33 cellular contexts compared by ENCODE assay signal in genomic region chr1:58821309-58821708, GRCh38.
"Had no signal": no experiment of that assay in that cellular context is flagged by ENCODE, and none has a peak within 500 bp of the region (broad histone marks: within the 10 kb centered on the region; RNA-seq: fewer than 3 reads in every experiment).

No MANE protein-coding gene starts in this region.

- DNase-seq: activated B cell treated with CpG ODN at 0.5 μM for 24 hours; activated CD4-positive, alpha-beta memory T cell treated with anti-CD3 and anti-CD28 coated beads for 36 hours; activated CD4-positive, alpha-beta T cell treated with anti-CD3 and anti-CD28 coated beads for 4 hours; activated CD4-positive, alpha-beta T cell treated with anti-CD3 and anti-CD28 coated beads, Interleukin-2, amount 10 ng/mL, durations not matched to agents 24 days and 14 days; activated CD4-positive, alpha-beta T cell treated with anti-CD3 and anti-CD28 coated beads, Interleukin-2, amount 50 U/mL, for 1 hour; activated CD4-positive, alpha-beta T cell treated with anti-CD3 and anti-CD28 coated beads, Interleukin-2, amount 50 U/mL, for 4 hours; activated CD4-positive, CD25-positive, alpha-beta regulatory T cell treated with anti-CD3 and anti-CD28 coated beads, Interleukin-2, amount 50 U/mL, for 72 hours; activated CD8-positive, alpha-beta memory T cell treated with anti-CD3 and anti-CD28 coated beads, Interleukin-2, amount 50 U/mL, for 4 hours; activated CD8-positive, alpha-beta T cell treated with anti-CD3 and anti-CD28 coated beads for 36 hours; activated gamma-delta T cell; activated naive CD4-positive, alpha-beta T cell treated with anti-CD3 and anti-CD28 coated beads, Interleukin-2, amount 10 ng/mL, durations not matched to agents 7 days and 5 days; activated naive CD4-positive, alpha-beta T cell treated with Interleukin-2 at 50 U/mL for 16 hours; activated naive CD8-positive, alpha-beta T cell treated with anti-CD3 and anti-CD28 coated beads for 36 hours; activated T-cell treated with anti-CD3 and anti-CD28 coated beads for 4 hours; activated T-cell treated with anti-CD3 and anti-CD28 coated beads, Interleukin-2, amount 50 U/mL, for 1 hour; activated T-cell treated with anti-CD3 and anti-CD28 coated beads, Interleukin-2, amount 50 U/mL, for 4 hours; activated T-cell treated with anti-CD3 and anti-CD28 coated beads, Interleukin-2, amount 50 U/mL, for 72 hours; adrenal gland; amniotic stem cell; aorta; body of pancreas; brain microvascular endothelial cell; central memory CD4-positive, alpha-beta T cell; T-helper 1 cell; T-helper 2 cell; T-helper 9 cell had no signal

- H3K9me3 ChIP-seq: adrenal gland, body of pancreas, breast epithelium had no signal

- H3K27me3 ChIP-seq: adrenal gland, body of pancreas, brain microvascular endothelial cell, breast epithelium had no signal

- H3K4me3 Mint-ChIP-seq: activated B cell treated with CpG ODN at 0.5 μM for 24 hours; activated CD4-positive, alpha-beta memory T cell treated with anti-CD3 and anti-CD28 coated beads for 36 hours; activated CD4-positive, alpha-beta T cell treated with anti-CD3 and anti-CD28 coated beads, Interleukin-2, amount 10 ng/mL, durations not matched to agents 24 days and 14 days; activated CD8-positive, alpha-beta T cell treated with anti-CD3 and anti-CD28 coated beads for 36 hours; activated naive CD4-positive, alpha-beta T cell treated with anti-CD3 and anti-CD28 coated beads, Interleukin-2, amount 10 ng/mL, durations not matched to agents 7 days and 5 days; activated naive CD8-positive, alpha-beta T cell treated with anti-CD3 and anti-CD28 coated beads for 36 hours; activated T-cell treated with anti-CD3 and anti-CD28 coated beads, Interleukin-2, amount 50 U/mL, for 4 hours; activated T-cell treated with anti-CD3 and anti-CD28 coated beads, Interleukin-2, amount 50 U/mL, for 72 hours; activated T-helper 1 cell treated with anti-CD3 and anti-CD28 coated beads, Interleukin-12 subunit alpha, Interleukin-12 subunit beta, Interleukin-2, Interleukin-4 antibody, amounts not matched to agents 30 ng/mL and 10 ng/mL and 1 ng/mL, durations not matched to agents 14 hours and 24 hours and 36 hours; activated T-helper 17 cell treated with anti-CD3 and anti-CD28 coated beads, Interleukin-2, amount 50 U/mL, for 72 hours; T-helper 1 cell treated with Interleukin-12 subunit alpha and Interleukin-12 subunit beta and Interleukin-4 antibody, amounts not matched to agents 30 μg/mL and 1 μg/mL, for 36 hours; T-helper 2 cell treated with Interferon-gamma antibody and Interleukin-4, amounts not matched to agents 5 μg/mL and 100 μg/mL, for 36 hours had no signal

- H3K27ac Mint-ChIP-seq: activated B cell treated with CpG ODN at 0.5 μM for 24 hours; activated CD4-positive, alpha-beta memory T cell treated with anti-CD3 and anti-CD28 coated beads for 36 hours; activated CD4-positive, alpha-beta T cell treated with anti-CD3 and anti-CD28 coated beads, Interleukin-2, amount 10 ng/mL, durations not matched to agents 24 days and 14 days; activated CD8-positive, alpha-beta T cell treated with anti-CD3 and anti-CD28 coated beads for 36 hours; activated naive CD4-positive, alpha-beta T cell treated with anti-CD3 and anti-CD28 coated beads, Interleukin-2, amount 10 ng/mL, durations not matched to agents 7 days and 5 days; activated naive CD4-positive, alpha-beta T cell treated with anti-CD3 and anti-CD28 coated beads, Interleukin-2, amount 50 U/mL, for 72 hours; activated naive CD8-positive, alpha-beta T cell treated with anti-CD3 and anti-CD28 coated beads for 36 hours; activated T-cell treated with anti-CD3 and anti-CD28 coated beads, Interleukin-2, amount 50 U/mL, for 72 hours; activated T-helper 1 cell treated with anti-CD3 and anti-CD28 coated beads, Interleukin-12 subunit alpha, Interleukin-12 subunit beta, Interleukin-2, Interleukin-4 antibody, amounts not matched to agents 30 ng/mL and 10 ng/mL and 1 ng/mL, durations not matched to agents 14 hours and 24 hours and 36 hours; activated T-helper 17 cell treated with anti-CD3 and anti-CD28 coated beads, Interleukin-2, amount 50 U/mL, for 72 hours; T-helper 1 cell treated with Interleukin-12 subunit alpha and Interleukin-12 subunit beta and Interleukin-4 antibody, amounts not matched to agents 30 μg/mL and 1 μg/mL, for 36 hours; T-helper 2 cell treated with Interferon-gamma antibody and Interleukin-4, amounts not matched to agents 5 μg/mL and 100 μg/mL, for 36 hours had no signal

- H3K9me3 Mint-ChIP-seq: activated B cell treated with CpG ODN at 0.5 μM for 24 hours; activated CD4-positive, alpha-beta T cell treated with anti-CD3 and anti-CD28 coated beads, Interleukin-2, amount 10 ng/mL, durations not matched to agents 24 days and 14 days; activated naive CD8-positive, alpha-beta T cell treated with anti-CD3 and anti-CD28 coated beads for 36 hours; activated T-cell treated with anti-CD3 and anti-CD28 coated beads, Interleukin-2, amount 50 U/mL, for 4 hours had no signal

- H3K4me3 ChIP-seq: adrenal gland, body of pancreas, breast epithelium had no signal

- H3K36me3 Mint-ChIP-seq: activated CD4-positive, alpha-beta memory T cell treated with anti-CD3 and anti-CD28 coated beads for 36 hours; activated naive CD4-positive, alpha-beta T cell treated with anti-CD3 and anti-CD28 coated beads, Interleukin-2, amount 10 ng/mL, durations not matched to agents 7 days and 5 days; activated naive CD8-positive, alpha-beta T cell treated with anti-CD3 and anti-CD28 coated beads for 36 hours had no signal

- H3K27me3 Mint-ChIP-seq: activated B cell treated with CpG ODN at 0.5 μM for 24 hours; activated CD4-positive, alpha-beta memory T cell treated with anti-CD3 and anti-CD28 coated beads for 36 hours; activated CD4-positive, alpha-beta T cell treated with anti-CD3 and anti-CD28 coated beads, Interleukin-2, amount 10 ng/mL, durations not matched to agents 24 days and 14 days; activated CD8-positive, alpha-beta T cell treated with anti-CD3 and anti-CD28 coated beads for 36 hours; activated naive CD8-positive, alpha-beta T cell treated with anti-CD3 and anti-CD28 coated beads for 36 hours; activated T-helper 17 cell treated with anti-CD3 and anti-CD28 coated beads, Interleukin-2, amount 50 U/mL, for 72 hours had no signal

- ATAC-seq: activated CD8-positive, alpha-beta T cell treated with anti-CD3 and anti-CD28 coated beads for 36 hours; activated naive CD4-positive, alpha-beta T cell treated with anti-CD3 and anti-CD28 coated beads, Interleukin-2, amount 50 U/mL, for 72 hours; activated T-cell treated with anti-CD3 and anti-CD28 coated beads, Interleukin-2, amount 50 U/mL, for 4 hours; activated T-cell treated with anti-CD3 and anti-CD28 coated beads, Interleukin-2, amount 50 U/mL, for 72 hours; activated T-helper 17 cell treated with anti-CD3 and anti-CD28 coated beads, Interleukin-2, amount 50 U/mL, for 72 hours; body of pancreas had no signal

- H3K27ac ChIP-seq: adrenal gland, body of pancreas, brain microvascular endothelial cell, breast epithelium, VCaP had no signal

- H3K36me3 ChIP-seq: adrenal gland, brain microvascular endothelial cell, breast epithelium had no signal

- H3K4me1 Mint-ChIP-seq: activated T-helper 17 cell treated with anti-CD3 and anti-CD28 coated beads, Interleukin-2, amount 50 U/mL, for 72 hours had no signal
